18 cellular contexts compared by ENCODE assay signal in genomic region chr14:71666579-71667145, GRCh38.
"Had no signal": no experiment of that assay in that cellular context is flagged by ENCODE, and none has a peak within 500 bp of the region (broad histone marks: within the 10 kb centered on the region; RNA-seq: fewer than 3 reads in every experiment).

No MANE protein-coding gene starts in this region.

- ATAC-seq: activated T-cell treated with anti-CD3 and anti-CD28 coated beads, Interleukin-2, amount 50 U/mL, for 72 hours; gastroesophageal sphincter; naive thymus-derived CD4-positive, alpha-beta T cell had no signal

- H3K4me1 ChIP-seq: breast epithelium, gastroesophageal sphincter, suprapubic skin had no signal

- H3K27me3 ChIP-seq: breast epithelium, gastroesophageal sphincter, suprapubic skin had no signal

- H3K9me3 ChIP-seq: breast epithelium, gastroesophageal sphincter, suprapubic skin had no signal

- H3K27me3 Mint-ChIP-seq: activated B cell treated with CpG ODN at 0.5 μM for 24 hours; activated CD4-positive, alpha-beta T cell treated with anti-CD3 and anti-CD28 coated beads, Interleukin-2, amount 10 ng/mL, durations not matched to agents 24 days and 14 days; activated naive CD8-positive, alpha-beta T cell; naive thymus-derived CD4-positive, alpha-beta T cell; stimulated activated naive CD8-positive, alpha-beta T cell treated with anti-CD3 and anti-CD28 coated beads, Interleukin-15, Interleukin-2, amounts not matched to agents 100 ng/mL and 50 ng/mL, for 24 hours; type B pancreatic cell had no signal

- DNase-seq: activated B cell treated with CpG ODN at 0.5 μM for 24 hours; activated CD4-positive, alpha-beta T cell treated with anti-CD3 and anti-CD28 coated beads, Interleukin-2, amount 10 ng/mL, durations not matched to agents 24 days and 14 days; activated CD8-positive, alpha-beta memory T cell treated with anti-CD3 and anti-CD28 coated beads, Interleukin-2, amount 50 U/mL, for 48 hours; activated gamma-delta T cell treated with Interleukin-2 at 50 U/mL for 16 hours; activated T-cell treated with anti-CD3 and anti-CD28 coated beads, Interleukin-2, amount 50 U/mL, for 72 hours; cerebellar nuclear complex; islet precursor cell; naive thymus-derived CD4-positive, alpha-beta T cell; posterior cingulate gyrus; stimulated activated CD4-positive, alpha-beta T cell treated with anti-CD3 and anti-CD28 coated beads, Interleukin-15, amount 100 ng/mL, for 24 hours; stimulated activated CD4-positive, alpha-beta T cell treated with anti-CD3 and anti-CD28 coated beads, Interleukin-4, amount 100 ng/mL, for 24 hours; T-helper 2 cell had no signal

- H3K27ac Mint-ChIP-seq: activated B cell treated with CpG ODN at 0.5 μM for 24 hours; activated CD4-positive, alpha-beta T cell treated with anti-CD3 and anti-CD28 coated beads, Interleukin-2, amount 10 ng/mL, durations not matched to agents 24 days and 14 days; activated naive CD8-positive, alpha-beta T cell; activated T-cell treated with anti-CD3 and anti-CD28 coated beads, Interleukin-2, amount 50 U/mL, for 72 hours; naive thymus-derived CD4-positive, alpha-beta T cell; type B pancreatic cell had no signal

- H3K36me3 ChIP-seq: breast epithelium had no signal

- H3K4me3 Mint-ChIP-seq: activated B cell treated with CpG ODN at 0.5 μM for 24 hours; activated CD4-positive, alpha-beta T cell treated with anti-CD3 and anti-CD28 coated beads, Interleukin-2, amount 10 ng/mL, durations not matched to agents 24 days and 14 days; activated naive CD8-positive, alpha-beta T cell; activated T-cell treated with anti-CD3 and anti-CD28 coated beads, Interleukin-2, amount 50 U/mL, for 72 hours; naive thymus-derived CD4-positive, alpha-beta T cell; stimulated activated naive CD8-positive, alpha-beta T cell treated with anti-CD3 and anti-CD28 coated beads, Interleukin-15, Interleukin-2, amounts not matched to agents 100 ng/mL and 50 ng/mL, for 24 hours; type B pancreatic cell had no signal

- H3K4me3 ChIP-seq: breast epithelium, gastroesophageal sphincter, suprapubic skin had no signal

- H3K9me3 Mint-ChIP-seq: activated B cell treated with CpG ODN at 0.5 μM for 24 hours; activated CD4-positive, alpha-beta T cell treated with anti-CD3 and anti-CD28 coated beads, Interleukin-2, amount 10 ng/mL, durations not matched to agents 24 days and 14 days; activated T-cell treated with anti-CD3 and anti-CD28 coated beads, Interleukin-2, amount 50 U/mL, for 72 hours; naive thymus-derived CD4-positive, alpha-beta T cell; stimulated activated naive CD8-positive, alpha-beta T cell treated with anti-CD3 and anti-CD28 coated beads, Interleukin-15, Interleukin-2, amounts not matched to agents 100 ng/mL and 50 ng/mL, for 24 hours; type B pancreatic cell had no signal

- H3K27ac ChIP-seq: breast epithelium, gastroesophageal sphincter, suprapubic skin had no signal
